Comparison of ENCODE assay signal across 10 cellular contexts in the genomic region with DNA sequence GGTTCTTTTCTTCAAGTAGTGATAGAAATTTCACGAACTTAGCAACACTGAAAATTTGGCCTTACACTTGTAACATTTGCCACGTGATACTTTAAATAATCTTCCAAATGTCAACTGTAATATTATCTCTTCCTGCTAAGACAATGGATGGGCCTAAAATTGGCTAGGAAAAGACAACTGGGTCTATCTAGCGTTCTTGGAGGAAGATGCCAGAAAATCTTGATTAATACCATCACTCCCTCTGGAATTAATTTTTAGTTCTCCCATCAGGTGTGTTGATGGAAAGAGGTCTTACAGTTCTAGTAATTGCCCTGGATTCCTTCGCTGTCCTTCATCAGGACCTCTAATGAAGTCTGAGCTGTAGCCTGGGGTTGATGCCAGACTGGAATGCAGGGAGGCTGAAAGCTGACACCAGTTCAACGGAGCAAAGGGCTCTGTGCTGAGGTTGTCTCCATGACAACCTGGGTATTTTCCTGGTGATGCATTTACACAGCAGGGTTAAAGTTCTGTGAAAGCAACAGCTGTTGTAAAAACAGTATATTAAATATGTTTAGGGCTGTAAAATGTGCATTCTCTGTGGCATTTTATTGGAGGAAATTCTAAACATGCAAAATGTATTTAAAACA.
DNase-seq lines count a peak whose midpoint lies in the region; ATAC-seq and TF ChIP-seq lines count a peak whose summit lies in the region.
"Had no signal": no experiment of that assay in that cellular context is flagged by ENCODE, and none has a peak within 500 bp of the region (broad histone marks: within the 10 kb centered on the region; RNA-seq: fewer than 3 reads in every experiment).

No MANE protein-coding gene starts in this region.

- H2AFZ ChIP-seq in fibroblast of lung (ENCODE audit: low read length) = no peak overlapping the region
- H2AFZ ChIP-seq in trophoblast cell (ENCODE audit: insufficient read depth, low read length, poor library complexity) = no peak overlapping the region

- no peak overlapping the region for H3K23ac ChIP-seq in trophoblast cell (ENCODE audit: low read length)

- no peak overlapping the region for H3K14ac ChIP-seq in trophoblast cell (ENCODE audit: low read length)

- no peak overlapping the region for H2AK5ac ChIP-seq in trophoblast cell (ENCODE audit: low read length)

- TF ChIP-seq POLR2A in GM18505 (IDR thresholded peaks at IDR 0.05; ENCODE audit: borderline replicate concordance, extremely low read depth, insufficient read depth, insufficient read length) = no peak

- no peak overlapping the region for H2BK5ac ChIP-seq in trophoblast cell (ENCODE audit: low read depth, low read length, poor library complexity)

- H3K4ac ChIP-seq in trophoblast cell (ENCODE audit: low read depth, low read length) = no peak overlapping the region

- H4K91ac ChIP-seq in trophoblast cell (ENCODE audit: low read depth, low read length) = no peak overlapping the region

- H3K4me3 ChIP-seq in fibroblast of lung (replicated peaks in 1 of 4; ENCODE audit: control extremely low read depth in 1 of 4, insufficient read depth in 1 of 4, low read depth in 3 of 4, low read length in 4 of 4) = no peak overlapping the region
- no peak overlapping the region for H3K4me3 ChIP-seq in trophoblast cell (ENCODE audit: low read depth, low read length)
- no peak overlapping the region for H3K4me3 ChIP-seq in tibial artery

- no peak overlapping the region for H2BK12ac ChIP-seq in trophoblast cell (ENCODE audit: low read length)

- DNase-seq in GOT3 (lab: John Stamatoyannopoulos, UW) (peak; percentile 0), NCI-H526 treated with DMSO at 0.1 percent for 48 hours (lab: John Stamatoyannopoulos, UW) (peak; percentile 64), fibroblast of lung (ENCODE audit: low read depth in 2 of 2) (peak; percentile 73 to 98), trophoblast cell (peak; percentile 2 to 22), tibial artery (no peak), NCI-H2227 treated with DMSO at 0.1 percent for 48 hours (lab: John Stamatoyannopoulos, UW) (no peak)
- DNase-seq in stimulated activated CD4-positive, alpha-beta T cell treated with anti-CD3 and anti-CD28 coated beads, Interleukin-15, amount 100 ng/mL, for 24 hours = no peak
- DNase-seq: T-helper 2 cell had no signal

- H3K9me3 ChIP-seq in fibroblast of lung (ENCODE audit: control insufficient read depth, insufficient read depth, low read depth, low read length) (no peaks in the 10 kb centered on the region), trophoblast cell (ENCODE audit: insufficient read depth, low read depth, low read length) (no peaks in the 10 kb centered on the region), tibial artery (no peaks in the 10 kb centered on the region)
- H3K9me3 ChIP-seq: neutrophil had no signal

- ATAC-seq in GM18505 (IDR thresholded peaks at IDR 0.05; ENCODE audit: unreplicated experiment) = no peak

- no peak overlapping the region for H3K9ac ChIP-seq in fibroblast of lung (ENCODE audit: insufficient read depth, low read length)
- no peak overlapping the region for H3K9ac ChIP-seq in trophoblast cell (ENCODE audit: low read length)

- WGBS in trophoblast cell (ENCODE audit: extremely low coverage, insufficient coverage, insufficient read length) = no CpG with 5 or more reads among the region's 5 CpGs

- H3K4me2 ChIP-seq in fibroblast of lung (ENCODE audit: extremely low read depth, insufficient read depth, low read length) (no peak overlapping the region), trophoblast cell (ENCODE audit: low read length) (no peak overlapping the region)

- H3K27ac ChIP-seq in fibroblast of lung (ENCODE audit: insufficient read depth, low read length) (no peak overlapping the region), trophoblast cell (ENCODE audit: low read depth, low read length) (no peak overlapping the region), tibial artery (no peak overlapping the region)
- H3K27ac ChIP-seq: neutrophil had no signal

- H3K27me3 ChIP-seq in fibroblast of lung (ENCODE audit: control insufficient read depth, insufficient read depth, low read length) (no peaks in the 10 kb centered on the region), trophoblast cell (ENCODE audit: insufficient read depth, low read length) (no peaks in the 10 kb centered on the region), tibial artery (no peaks in the 10 kb centered on the region)
- H3K27me3 ChIP-seq: neutrophil had no signal

- H3K79me2 ChIP-seq in fibroblast of lung (ENCODE audit: control insufficient read depth, insufficient read depth, low read length) (no peaks in the 10 kb centered on the region), trophoblast cell (ENCODE audit: control insufficient read depth, insufficient read depth, low read length, poor library complexity) (no peaks in the 10 kb centered on the region)

- intact Hi-C loops in tibial artery (cut with DNase I; ENCODE audit: low total_unique reads) = no loop called here

- H4K20me1 ChIP-seq in fibroblast of lung (ENCODE audit: control insufficient read depth, extremely low read depth, insufficient read depth, low read length) = no peaks in the 10 kb centered on the region

- H4K12ac ChIP-seq in trophoblast cell (ENCODE audit: low read depth, low read length) = no peak overlapping the region

- H3K18ac ChIP-seq in trophoblast cell (ENCODE audit: low read length) = no peak overlapping the region

- no peaks in the 10 kb centered on the region for H3K36me3 ChIP-seq in fibroblast of lung (ENCODE audit: control insufficient read depth, insufficient read depth, low read length)
- H3K36me3 ChIP-seq in trophoblast cell (ENCODE audit: control insufficient read depth in 1 of 2, insufficient read depth in 2 of 2, low read length in 2 of 2) = no peaks in the 10 kb centered on the region
- H3K36me3 ChIP-seq in tibial artery = no peaks in the 10 kb centered on the region
- H3K36me3 ChIP-seq: neutrophil had no signal

- no peaks in the 10 kb centered on the region for H3K4me1 ChIP-seq in fibroblast of lung (ENCODE audit: control insufficient read depth, extremely low read depth, insufficient read depth, low read length)
- H3K4me1 ChIP-seq in trophoblast cell (ENCODE audit: control insufficient read depth in 1 of 2, insufficient read depth in 2 of 2, low read length in 2 of 2) = no peaks in the 10 kb centered on the region
- H3K4me1 ChIP-seq in tibial artery = no peaks in the 10 kb centered on the region

- no peaks in the 10 kb centered on the region for H3K79me1 ChIP-seq in trophoblast cell (ENCODE audit: low read length)

- no peak for TF ChIP-seq CTCF in fibroblast of lung (conservative IDR thresholded peaks at IDR 0.05 in 1 of 2, IDR thresholded peaks at IDR 0.05 in 1 of 2; ENCODE audit: low read depth in 1 of 2, low read length in 2 of 2)
- no peak for TF ChIP-seq CTCF in tibial artery (IDR thresholded peaks at IDR 0.05)

- no peak overlapping the region for H2BK120ac ChIP-seq in trophoblast cell (ENCODE audit: insufficient read depth, low read length, poor library complexity)

- no peak overlapping the region for H4K8ac ChIP-seq in trophoblast cell (ENCODE audit: low read depth, low read length)

Comparison
In these comparisons a context has a peak if more than half of its experiments do, and no peak if none do; other contexts are left out.
1. DNase-seq: peak in GOT3 (single experiment), NCI-H526 treated with DMSO at 0.1 percent for 48 hours (single experiment), fibroblast of lung (2 of 2) and trophoblast cell (2 of 2); none in tibial artery (0 of 2), NCI-H2227 treated with DMSO at 0.1 percent for 48 hours (single experiment) and stimulated activated CD4-positive, alpha-beta T cell treated with anti-CD3 and anti-CD28 coated beads, Interleukin-15, amount 100 ng/mL, for 24 hours (single experiment).